Comparison of ENCODE assay signal across 19 cellular contexts in the genomic region with DNA sequence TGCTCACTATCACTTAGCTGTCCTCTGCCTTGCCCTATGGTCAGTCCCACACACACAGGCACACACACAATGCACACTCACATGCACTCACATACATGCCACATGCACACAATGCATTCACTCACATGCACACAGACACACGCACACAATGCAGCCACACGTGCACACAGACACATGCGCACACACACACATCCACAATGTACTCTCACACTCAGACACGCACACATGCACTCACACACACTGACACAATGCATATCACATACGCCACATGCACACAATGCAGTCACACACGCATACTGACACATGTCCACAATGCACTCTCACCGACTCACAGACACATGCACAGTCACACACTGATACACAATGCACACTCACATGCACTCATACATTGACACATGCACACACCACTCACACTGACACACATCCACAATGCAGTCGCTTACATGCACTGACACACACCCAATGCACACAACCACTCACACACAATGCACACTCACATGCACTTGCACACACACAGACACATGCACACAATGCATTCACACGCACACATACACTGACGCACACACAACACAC.
"Had no signal": no experiment of that assay in that cellular context is flagged by ENCODE, and none has a peak within 500 bp of the region (broad histone marks: within the 10 kb centered on the region; RNA-seq: fewer than 3 reads in every experiment).

No MANE protein-coding gene starts in this region.

- H3K27me3 ChIP-seq: ovary, right atrium auricular region, vagina had no signal

- H3K27me3 Mint-ChIP-seq: naive thymus-derived CD8-positive, alpha-beta T cell had no signal

- H3K36me3 Mint-ChIP-seq: naive thymus-derived CD8-positive, alpha-beta T cell; type B pancreatic cell had no signal

- H3K27ac ChIP-seq: ovary, right atrium auricular region, stomach, thoracic aorta, vagina had no signal

- H3K4me3 Mint-ChIP-seq: naive thymus-derived CD8-positive, alpha-beta T cell; type B pancreatic cell had no signal

- H3K9me3 Mint-ChIP-seq: naive thymus-derived CD8-positive, alpha-beta T cell; type B pancreatic cell had no signal

- DNase-seq: effector memory CD4-positive, alpha-beta T cell; islet precursor cell; mammary epithelial cell; naive thymus-derived CD8-positive, alpha-beta T cell; nucleus accumbens; ovary; small intestine; stimulated activated CD4-positive, alpha-beta T cell treated with anti-CD3 and anti-CD28 coated beads, Interleukin-12 subunit alpha, Interleukin-12 subunit beta, amount 100 ng/mL, for 4 hours; stimulated activated naive CD4-positive, alpha-beta T cell; stomach; substantia nigra had no signal

- ATAC-seq: esophagus mucosa; left lobe of liver; naive thymus-derived CD8-positive, alpha-beta T cell had no signal

- H3K4me3 ChIP-seq: ovary, right atrium auricular region, stomach, thoracic aorta, vagina had no signal

- H3K4me1 ChIP-seq: right atrium auricular region, stomach, vagina had no signal

- H3K9me3 ChIP-seq: ovary, right atrium auricular region, stomach, thoracic aorta, vagina had no signal

- FAIRE-seq: endometrium, frontal cortex, small intestine had no signal

- H3K36me3 ChIP-seq: ovary, right atrium auricular region, stomach, thoracic aorta, vagina had no signal
